8 cellular contexts compared by ENCODE assay signal in the genomic region with DNA sequence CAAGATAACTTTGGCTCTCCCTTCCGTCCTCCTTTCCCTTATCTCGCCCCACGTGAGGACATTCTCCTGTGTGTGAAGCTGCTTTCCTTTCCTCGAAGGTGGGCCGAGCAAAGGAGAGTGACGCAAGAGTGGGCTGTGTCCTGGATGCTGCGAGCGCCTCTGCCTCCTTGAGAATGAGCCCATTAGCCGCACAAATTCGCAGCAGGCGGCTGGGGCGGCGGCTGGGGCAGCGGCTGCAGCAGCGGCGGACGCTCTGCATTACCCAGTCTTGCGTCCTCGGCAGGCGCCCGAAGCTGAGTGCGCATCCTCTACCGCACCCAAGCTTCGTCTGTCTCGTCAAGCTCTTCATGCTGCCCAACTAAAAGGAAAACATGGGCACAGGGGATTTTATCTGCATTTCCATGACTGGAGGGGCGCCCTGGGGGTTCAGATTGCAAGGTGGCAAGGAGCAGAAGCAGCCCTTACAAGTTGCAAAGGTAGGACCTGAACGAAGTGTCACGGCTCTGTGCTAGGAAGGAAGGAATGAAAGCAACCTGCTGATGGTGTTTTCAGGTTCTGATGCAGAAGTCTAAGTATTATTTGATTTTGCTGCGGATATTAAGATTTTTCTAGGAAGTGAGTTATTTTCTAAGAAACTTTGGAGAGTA. TPM values are rescaled to one million over a fixed set of nuclear protein-coding genes. Genes with fewer than 3 reads are reported as not detected.
A peak's percentile ranks its signal among the peaks of the same experiment; 100 is the strongest.
DNase-seq lines count a peak whose midpoint lies in the region; ATAC-seq, FAIRE-seq and TF ChIP-seq lines count a peak whose summit lies in the region.

A gene with protein sequence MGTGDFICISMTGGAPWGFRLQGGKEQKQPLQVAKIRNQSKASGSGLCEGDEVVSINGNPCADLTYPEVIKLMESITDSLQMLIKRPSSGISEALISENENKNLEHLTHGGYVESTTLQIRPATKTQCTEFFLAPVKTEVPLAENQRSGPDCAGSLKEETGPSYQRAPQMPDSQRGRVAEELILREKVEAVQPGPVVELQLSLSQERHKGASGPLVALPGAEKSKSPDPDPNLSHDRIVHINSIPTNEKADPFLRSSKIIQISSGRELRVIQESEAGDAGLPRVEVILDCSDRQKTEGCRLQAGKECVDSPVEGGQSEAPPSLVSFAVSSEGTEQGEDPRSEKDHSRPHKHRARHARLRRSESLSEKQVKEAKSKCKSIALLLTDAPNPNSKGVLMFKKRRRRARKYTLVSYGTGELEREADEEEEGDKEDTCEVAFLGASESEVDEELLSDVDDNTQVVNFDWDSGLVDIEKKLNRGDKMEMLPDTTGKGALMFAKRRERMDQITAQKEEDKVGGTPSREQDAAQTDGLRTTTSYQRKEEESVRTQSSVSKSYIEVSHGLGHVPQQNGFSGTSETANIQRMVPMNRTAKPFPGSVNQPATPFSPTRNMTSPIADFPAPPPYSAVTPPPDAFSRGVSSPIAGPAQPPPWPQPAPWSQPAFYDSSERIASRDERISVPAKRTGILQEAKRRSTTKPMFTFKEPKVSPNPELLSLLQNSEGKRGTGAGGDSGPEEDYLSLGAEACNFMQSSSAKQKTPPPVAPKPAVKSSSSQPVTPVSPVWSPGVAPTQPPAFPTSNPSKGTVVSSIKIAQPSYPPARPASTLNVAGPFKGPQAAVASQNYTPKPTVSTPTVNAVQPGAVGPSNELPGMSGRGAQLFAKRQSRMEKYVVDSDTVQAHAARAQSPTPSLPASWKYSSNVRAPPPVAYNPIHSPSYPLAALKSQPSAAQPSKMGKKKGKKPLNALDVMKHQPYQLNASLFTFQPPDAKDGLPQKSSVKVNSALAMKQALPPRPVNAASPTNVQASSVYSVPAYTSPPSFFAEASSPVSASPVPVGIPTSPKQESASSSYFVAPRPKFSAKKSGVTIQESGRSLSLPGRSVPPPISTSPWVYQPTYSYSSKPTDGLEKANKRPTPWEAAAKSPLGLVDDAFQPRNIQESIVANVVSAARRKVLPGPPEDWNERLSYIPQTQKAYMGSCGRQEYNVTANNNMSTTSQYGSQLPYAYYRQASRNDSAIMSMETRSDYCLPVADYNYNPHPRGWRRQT (plus strand): TSS at position 189 of the 647 bp plus-strand sequence. CDS start 183 bp downstream, at position 372.

- SMC1A ChIA-PET in GM12878 (lab: Charles Lee; ENCODE audit: uncharacterized antibody, unreplicated experiment), result interaction anchor here (1.2 to 2.2 kb wide), 4 partner anchors 63 to 147 kb away, joined by 3 to 8 read pairs (median 4); no protein-coding TSS in a partner anchor

- H3K27me3 Mint-ChIP-seq in IgD-negative memory B cell, result peaks cover 26% of the 10 kb centered on the region

- H3K27ac ChIP-seq in GM12878 (ENCODE audit: control insufficient read depth, insufficient read depth) (no peak within 1 kb of the TSS), rectal smooth muscle tissue (ENCODE audit: low read depth, low read length) (peak within 1 kb of the TSS; percentile 89)

- WGBS in GM12878 (ENCODE audit: insufficient coverage, insufficient replicate concordance, low lambda C conversion rate, missing lambda C conversion rate), result 11% methylated on average over 29 of the region's 29 CpGs

- H3K4me3 Mint-ChIP-seq in IgD-negative memory B cell, result peak within 1 kb of the TSS; percentile 6 to 90 (median 78)

- TF ChIP-seq CTCF in GM12878 (IDR thresholded peaks at IDR 0.05 in 2 of 3, conservative IDR thresholded peaks at IDR 0.05 in 1 of 3; ENCODE audit: control insufficient read depth in 2 of 3, extremely low read depth in 1 of 3, insufficient read depth in 1 of 3, low read depth in 3 of 3, low read length in 3 of 3), result no peak

- H3K4me2 ChIP-seq in GM12878 (ENCODE audit: control insufficient read depth, insufficient read depth), result peak within 1 kb of the TSS; percentile 61

- peak within 1 kb of the TSS; percentile 67 for H2AFZ ChIP-seq in GM12878 (ENCODE audit: control insufficient read depth, low read depth, low read length)

- TF ChIP-seq RAD21 in GM12878 (IDR thresholded peaks at IDR 0.05; ENCODE audit: insufficient read depth, low read depth, low read length), result no peak

- H3K27me3 ChIP-seq in GM12878 (replicated peaks in 1 of 2; ENCODE audit: control insufficient read depth in 2 of 2, insufficient read depth in 2 of 2, low read length in 1 of 2) (peaks cover 0 to 15% of the 10 kb centered on the region in 2 experiments; a peak in 2 of 4 replicates), rectal smooth muscle tissue (ENCODE audit: control insufficient read depth, insufficient read depth, low read length) (peaks cover 2% of the 10 kb centered on the region)

- H3K9ac ChIP-seq in GM12878 (ENCODE audit: control insufficient read depth, insufficient read depth, low read length) (no peak within 1 kb of the TSS), rectal smooth muscle tissue (ENCODE audit: low read length) (peak within 1 kb of the TSS; percentile 49)

- no peak within 1 kb of the TSS for H3K27ac Mint-ChIP-seq in IgD-negative memory B cell

- H3K4me1 ChIP-seq in GM12878 (ENCODE audit: control insufficient read depth, insufficient read depth, low read length) (no peaks in the 10 kb centered on the region), rectal smooth muscle tissue (ENCODE audit: control insufficient read depth, insufficient read depth, low read length) (peaks cover 8% of the 10 kb centered on the region)

- no peaks in the 10 kb centered on the region for H3K9me3 Mint-ChIP-seq in IgD-negative memory B cell

- H3K79me2 ChIP-seq in GM12878 (ENCODE audit: control insufficient read depth, insufficient read depth, low read length), result no peaks in the 10 kb centered on the region

- intact Hi-C loops in GM12878 (cut with micrococcal nuclease; ENCODE audit: unreplicated experiment), result no loop called here

- H3K4me3 ChIP-seq in GM12878 (peak within 1 kb of the TSS; percentile 59), rectal smooth muscle tissue (ENCODE audit: low read length) (peak within 1 kb of the TSS; percentile 69)

- no peaks in the 10 kb centered on the region for H3K36me3 Mint-ChIP-seq in IgD-negative memory B cell

- no TSS peak for BruUV-seq in GM12878 (replicated peaks; lab: Mats Ljungman, UMichigan)

- ATAC-seq in GM21723 (IDR thresholded peaks at IDR 0.05; ENCODE audit: unreplicated experiment) (peak; percentile 77), GM12878 (peak; percentile 92)

- no peaks in the 10 kb centered on the region for H4K20me1 ChIP-seq in GM12878 (ENCODE audit: control insufficient read depth, insufficient read depth)

- peaks cover 5 to 19% (median 14%) of the 10 kb centered on the region in 3 donors for H3K4me1 Mint-ChIP-seq in IgD-negative memory B cell

- FAIRE-seq in GM12878 (lab: Jason Lieb, UNC), result no peak

- TF ChIP-seq POLR2A in GM12878 (IDR thresholded peaks at IDR 0.05; ENCODE audit: low read depth, low read length), result no peak

- POLR2A ChIA-PET in GM12878 (lab: Charles Lee), result no interaction called here

- RAD21 ChIA-PET in GM12878 (lab: Charles Lee; ENCODE audit: unreplicated experiment), result interaction anchor here (0.7 kb wide), 1 partner anchor 115 kb away, joined by 3 read pairs; no protein-coding TSS in a partner anchor

- in situ Hi-C loops in SK-MEL-5 (cut with HindIII; ENCODE audit: low pct_unique_long_range_greater_than_20kb, low sequenced_read_pairs), result no loop called here
- in situ Hi-C loops in GM12878 (cut with MboI), result no loop called here

- CTCF ChIA-PET in GM12878 (lab: Yijun Ruan, JAX), result interaction anchor here (0.6 to 11.9 kb wide), 5 partner anchors 16 to 116 kb away, joined by 3 to 121 read pairs (median 3); no protein-coding TSS in a partner anchor

- H3K36me3 ChIP-seq in GM12878 (ENCODE audit: control insufficient read depth in 2 of 2, insufficient read depth in 2 of 2, low read length in 1 of 2) (no peaks in the 10 kb centered on the region), rectal smooth muscle tissue (ENCODE audit: control insufficient read depth, insufficient read depth, low read length) (no peaks in the 10 kb centered on the region)

- no peak for TF ChIP-seq EP300 in GM12878 (IDR thresholded peaks at IDR 0.05; ENCODE audit: borderline replicate concordance in 1 of 2, control insufficient read depth in 1 of 2, low read depth in 2 of 2, low read length in 2 of 2)

- DNase-seq in DMS53 (lab: John Stamatoyannopoulos, UW) (peak; percentile 65), SK-MEL-5 (ENCODE audit: low read depth, low spot score) (peak; percentile 57), GM12878 (ENCODE audit: low read depth, low spot score) (no peak), iPS DF 19.7 (ENCODE audit: low read depth, low spot score) (peak; percentile 35)
- no peak for DNase-seq in central memory CD4-positive, alpha-beta T cell

- no peaks in the 10 kb centered on the region for H3K9me3 ChIP-seq in GM12878 (replicated peaks; ENCODE audit: control insufficient read depth, insufficient read depth, low read length)

TF ChIP-seq in GM12878, 131 proteins besides CTCF, POLR2A, EP300 and RAD21 (continues in another document):
- TF ChIP-seq NR2C2 (IDR thresholded peaks at IDR 0.05; ENCODE audit: borderline replicate concordance, control insufficient read depth, insufficient read length, low read depth) (no peak), ATF7 (IDR thresholded peaks at IDR 0.05; ENCODE audit: low read depth) (no peak), ZNF207 (IDR thresholded peaks at IDR 0.05; ENCODE audit: borderline replicate concordance) (no peak), RAD51 (IDR thresholded peaks at IDR 0.05) (no peak), YBX1 (IDR thresholded peaks at IDR 0.05) (no peak), NFIC (IDR thresholded peaks at IDR 0.05; ENCODE audit: low read depth, low read length) (no peak), STAT1 (conservative IDR thresholded peaks at IDR 0.05) (no peak)

RNA-seq across cellular contexts. Expression of the gene that starts here (rescaled TPM):
- polyA plus RNA-seq in IgD-negative memory B cell, result not detected
- 0.32 and 0.69 TPM in 2 replicates for total RNA-seq in SK-MEL-5 (2014; rRNA removed; shearing (Covaris generic))
- polyA plus RNA-seq in SK-MEL-5 (2015; cell fraction: cytosol; rRNA removed), result 0.39 and 0.48 TPM in 2 replicates
- polyA plus RNA-seq in SK-MEL-5 (2015; cell fraction: nucleus; rRNA removed), result 0.43 and 0.47 TPM in 2 replicates
- 0.32 and 0.52 TPM in 2 replicates for total RNA-seq in GM12878 (2013; cell fraction: nucleolus; rRNA removed)
- 0.34 and 0.60 TPM in 2 replicates for total RNA-seq in GM12878 (2014; rRNA removed)
- total RNA-seq in GM12878 (2014; rRNA removed; fragmentation: Illumina TruSeq; extraction: Trizol), result 0.27 and 0.37 TPM in 2 replicates
- 0.31 and 0.40 TPM in 2 replicates for total RNA-seq in GM12878 (2021)
- polyA plus RNA-seq in GM12878 (2011; ENCODE audit: low read depth), result not detected
- 0.14 and 0.30 TPM in 2 replicates for polyA plus RNA-seq in GM12878 (2011; rRNA removed)
- polyA plus RNA-seq in GM12878 (2011; cell fraction: cytosol; rRNA removed), result 0.06 and 0.07 TPM in 2 replicates
- polyA plus RNA-seq in GM12878 (2011; cell fraction: nucleus; rRNA removed), result 0.07 and 0.10 TPM in 2 replicates
- 0.10 and 0.11 TPM in 2 replicates for polyA plus RNA-seq in GM12878 (2012)
- polyA plus RNA-seq in GM12878 (2014; fragmentation: Illumina TruSeq; extraction: Trizol), result 0.34 and 0.38 TPM in 2 replicates
- polyA plus RNA-seq in GM12878 (2014; fragmentation: Nextera tagmentation; extraction: Ambion mirVana), result under 1 TPM; 0.04 to 0.11 TPM
- polyA plus RNA-seq in GM12878 (2014; rRNA removed), result 0.29 and 0.41 TPM in 2 replicates
- polyA plus RNA-seq in GM12878 (2016; fragmentation: Nextera tagmentation; extraction: Ambion mirVana), result under 1 TPM; 0.11 to 0.32 TPM
- polyA minus RNA-seq in GM12878 (2011; rRNA and poly(A)+ RNA removed), result 0.15 and 0.22 TPM in 2 replicates
- polyA minus RNA-seq in GM12878 (2011; cell fraction: cytosol; rRNA and poly(A)+ RNA removed), result not detected in 2 replicates
- 0.12 and 0.29 TPM in 2 replicates for polyA minus RNA-seq in GM12878 (2011; cell fraction: nucleus; rRNA and poly(A)+ RNA removed)

Comparison
In these comparisons a context has a peak if more than half of its experiments do, and no peak if none do; other contexts are left out.
1. Peak in DNase-seq in SK-MEL-5; RNA of the gene not detected or under 1 TPM.
2. Peak in ATAC-seq, H3K4me3 ChIP-seq and H3K4me2 ChIP-seq in GM12878; RNA of the gene not detected or under 1 TPM.
3. DNase-seq: peak in DMS53 (single experiment) and iPS DF 19.7 (single experiment); none in GM12878 (single experiment) and central memory CD4-positive, alpha-beta T cell (single experiment).